In genomic region chr12:108571604-108572165, GRCh38 we compare ENCODE assay signal across 23 cellular contexts. TPM values are rescaled to one million over a fixed set of nuclear protein-coding genes. Genes with fewer than 3 reads are reported as not detected.
DNase-seq lines count a peak whose midpoint lies in the region; ATAC-seq and TF ChIP-seq lines count a peak whose summit lies in the region.
"Had no signal": no experiment of that assay in that cellular context is flagged by ENCODE, and none has a peak within 500 bp of the region (broad histone marks: within the 10 kb centered on the region; RNA-seq: fewer than 3 reads in every experiment).

No MANE protein-coding gene starts in this region.

- 84 to 89% methylated on average over 8 of the region's 8 CpGs for WGBS in lung, 2 donors
- WGBS in thyroid gland, 2 donors = 55 to 80% methylated on average over 8 of the region's 8 CpGs

- no peak for ATAC-seq in activated CD8-positive, alpha-beta memory T cell treated with anti-CD3 and anti-CD28 coated beads, Interleukin-2, amount 10 ng/mL, durations not matched to agents 7 days and 5 days
- no peak for ATAC-seq in lung (ENCODE audit: insufficient read depth, low FRiP score)
- no peak for ATAC-seq in GM21526 (IDR thresholded peaks at IDR 0.05; ENCODE audit: low FRiP score, unreplicated experiment)
- no peak for ATAC-seq in HG03175 (IDR thresholded peaks at IDR 0.05; ENCODE audit: unreplicated experiment)
- ATAC-seq: WTC11 had no signal

- TF ChIP-seq CTCF in Peyer's patch (IDR thresholded peaks at IDR 0.05) (no peak), lung (IDR thresholded peaks at IDR 0.05; ENCODE audit: control extremely low read depth, extremely low read depth) (no peak), thyroid gland (IDR thresholded peaks at IDR 0.05) (no peak)

- H3K36me3 ChIP-seq in Peyer's patch (peaks cover 0 to 32% (median 0%) of the 10 kb centered on the region in 3 donors), lung (ENCODE audit: control insufficient read depth in 2 of 2, insufficient read depth in 2 of 2, low read length in 2 of 2) (peaks cover 21 to 26% of the 10 kb centered on the region in 2 donors), thyroid gland (peaks cover 24 to 32% of the 10 kb centered on the region in 2 donors)

- peaks cover 82% of the 10 kb centered on the region for H3K4me1 Mint-ChIP-seq in activated CD8-positive, alpha-beta memory T cell treated with anti-CD3 and anti-CD28 coated beads, Interleukin-2, amount 10 ng/mL, durations not matched to agents 7 days and 5 days
- H3K4me1 Mint-ChIP-seq: WTC11 had no signal

- peaks cover 3% of the 10 kb centered on the region for H3K27me3 Mint-ChIP-seq in activated CD8-positive, alpha-beta memory T cell treated with anti-CD3 and anti-CD28 coated beads, Interleukin-2, amount 10 ng/mL, durations not matched to agents 7 days and 5 days

- CTCF ChIA-PET in activated CD8-positive, alpha-beta memory T cell treated with anti-CD3 and anti-CD28 coated beads, Interleukin-2, amount 10 ng/mL, durations not matched to agents 7 days and 5 days (lab: Charles Lee) = interaction anchor here (0.6 to 16.9 kb wide), 7 partner anchors 9 to 379 kb away, joined by 3 to 382 read pairs (median 3); partner anchors contain the start of genes ISCU and SELPLG

- H3K36me3 Mint-ChIP-seq in activated CD8-positive, alpha-beta memory T cell treated with anti-CD3 and anti-CD28 coated beads, Interleukin-2, amount 10 ng/mL, durations not matched to agents 7 days and 5 days = peaks cover 26% of the 10 kb centered on the region

- H3K27me3 ChIP-seq in Peyer's patch (no peaks in the 10 kb centered on the region), lung (ENCODE audit: control insufficient read depth, insufficient read depth) (no peaks in the 10 kb centered on the region), thyroid gland (no peaks in the 10 kb centered on the region)
- H3K27me3 ChIP-seq: suprapubic skin had no signal

- H3K4me3 Mint-ChIP-seq in activated CD8-positive, alpha-beta memory T cell treated with anti-CD3 and anti-CD28 coated beads, Interleukin-2, amount 10 ng/mL, durations not matched to agents 7 days and 5 days = no peak overlapping the region
- H3K4me3 Mint-ChIP-seq: CD14-positive monocyte, nephron, WTC11 had no signal

- H3K4me3 ChIP-seq in Peyer's patch (no peak overlapping the region), lung (no peak overlapping the region), thyroid gland (replicated peaks in 1 of 3) (no peak overlapping the region)
- H3K4me3 ChIP-seq: A549, skin epidermis, suprapubic skin had no signal

- H3K4me1 ChIP-seq in Peyer's patch = peaks cover 0 to 10% (median 3%) of the 10 kb centered on the region in 4 donors
- H3K4me1 ChIP-seq in lung (ENCODE audit: control insufficient read depth in 2 of 2, insufficient read depth in 2 of 2, low read length in 2 of 2) = no peaks in the 10 kb centered on the region
- peaks cover 0 to 25% of the 10 kb centered on the region in 2 donors for H3K4me1 ChIP-seq in thyroid gland
- H3K4me1 ChIP-seq: A549 had no signal

- intact Hi-C loops in thyroid gland (cut with DNase I) = no loop called here

- H3K9me3 ChIP-seq in Peyer's patch (no peaks in the 10 kb centered on the region), lung (ENCODE audit: control insufficient read depth in 2 of 2, insufficient read depth in 1 of 2, low read length in 1 of 2) (no peaks in the 10 kb centered on the region), thyroid gland (no peaks in the 10 kb centered on the region)
- H3K9me3 ChIP-seq: A549, suprapubic skin had no signal

- H3K9me3 Mint-ChIP-seq in activated CD8-positive, alpha-beta memory T cell treated with anti-CD3 and anti-CD28 coated beads, Interleukin-2, amount 10 ng/mL, durations not matched to agents 7 days and 5 days (ENCODE audit: low read depth) = no peaks in the 10 kb centered on the region
- H3K9me3 Mint-ChIP-seq: CD14-positive monocyte, nephron, WTC11 had no signal

- H3K27ac ChIP-seq in Peyer's patch (peak overlapping the region in 1 of 4 donors; percentile 70), lung (ENCODE audit: low read depth in 1 of 2, low read length in 1 of 2) (no peak overlapping the region), thyroid gland (no peak overlapping the region)
- H3K27ac ChIP-seq: A549, skin epidermis, suprapubic skin had no signal

- peak; percentile 40 for DNase-seq in activated CD8-positive, alpha-beta memory T cell treated with anti-CD3 and anti-CD28 coated beads, Interleukin-2, amount 50 U/mL, for 48 hours
- DNase-seq in activated CD8-positive, alpha-beta memory T cell treated with anti-CD3 and anti-CD28 coated beads, Interleukin-2, amount 10 ng/mL, durations not matched to agents 7 days and 5 days = no peak
- peak in 2 of 3 donors; percentile 11 to 22 for DNase-seq in Peyer's patch
- DNase-seq in lung (ENCODE audit: low spot score) = peak; percentile 3
- peak; percentile 32 to 52 for DNase-seq in thyroid gland
- DNase-seq in T-helper 1 cell = no peak
- DNase-seq: activated gamma-delta T cell; cerebellar nuclear complex; DMS79; NCI-H1092 treated with DMSO at 0.1 percent for 48 hours; NCI-H524; Right ventricle myocardium superior; stimulated activated CD4-positive, alpha-beta T cell treated with anti-CD3 and anti-CD28 coated beads, Interleukin-4, amount 100 ng/mL, for 24 hours had no signal

- H3K27ac Mint-ChIP-seq in activated CD8-positive, alpha-beta memory T cell treated with anti-CD3 and anti-CD28 coated beads, Interleukin-2, amount 10 ng/mL, durations not matched to agents 7 days and 5 days = no peak overlapping the region
- H3K27ac Mint-ChIP-seq: progenitor cell of endocrine pancreas, WTC11 had no signal

- TF ChIP-seq POLR2A in Peyer's patch (IDR thresholded peaks at IDR 0.05) (no peak), thyroid gland (IDR thresholded peaks at IDR 0.05) (no peak)

RNA-seq across cellular contexts. Expression of gene ISCU, which starts 9.3 kb away (rescaled TPM):
- total RNA-seq in activated CD8-positive, alpha-beta memory T cell treated with anti-CD3 and anti-CD28 coated beads, Interleukin-2, amount 10 ng/mL, durations not matched to agents 7 days and 5 days = 10 to 100 TPM; 64.2 to 86.9 TPM
- total RNA-seq in Peyer's patch (100 to 1,000 TPM; 121 to 146 (median 138) TPM), lung (10 to 100 TPM; 86.2 to 93.0 TPM), thyroid gland (100 to 1,000 TPM; 229 to 512 (median 248) TPM)
- polyA plus RNA-seq in lung = 100 to 1,000 TPM in 1 of 2 donors, 10 to 100 TPM in 1; 95.5 to 132 TPM

RNA-seq across cellular contexts. Expression of gene SART3, which starts 10.7 kb away (rescaled TPM):
- total RNA-seq in activated CD8-positive, alpha-beta memory T cell treated with anti-CD3 and anti-CD28 coated beads, Interleukin-2, amount 10 ng/mL, durations not matched to agents 7 days and 5 days = 10 to 100 TPM; 81.2 to 99.7 TPM
- total RNA-seq in Peyer's patch = 100 to 1,000 TPM in 1 of 4 donors, 10 to 100 TPM in 3; 67.8 to 205 (median 77.7) TPM
- 100 to 1,000 TPM in 1 of 2 donors, 10 to 100 TPM in 1; 46.5 to 107 TPM for total RNA-seq in lung
- polyA plus RNA-seq in lung = 10 to 100 TPM; 12.2 to 23.3 TPM
- total RNA-seq in thyroid gland = 100 to 1,000 TPM in 1 of 4 donors, 10 to 100 TPM in 3; 64.2 to 117 (median 80.0) TPM

RNA-seq across cellular contexts. Expression of gene TMEM119, which starts 26.2 kb away (rescaled TPM):
- total RNA-seq in activated CD8-positive, alpha-beta memory T cell treated with anti-CD3 and anti-CD28 coated beads, Interleukin-2, amount 10 ng/mL, durations not matched to agents 7 days and 5 days = under 1 TPM; 0.16 to 0.20 TPM
- total RNA-seq in Peyer's patch (10 to 100 TPM in 1 of 4 donors, 1 to 10 TPM in 3; 1.8 to 17.3 (median 3.4) TPM), lung (10 to 100 TPM; 22.5 to 31.9 TPM), thyroid gland (10 to 100 TPM in 3 of 4 donors, 1 to 10 TPM in 1; 6.9 to 21.6 (median 15.3) TPM)
- 10 to 100 TPM; 14.4 to 23.2 TPM for polyA plus RNA-seq in lung
- total RNA-seq: progenitor cell of endocrine pancreas had no signal
- polyA plus RNA-seq: A549, keratinocyte had no signal

RNA-seq across cellular contexts. Expression of gene FICD, which starts 56.6 kb away (rescaled TPM):
- 1 to 10 TPM; 5.8 to 6.1 TPM for total RNA-seq in activated CD8-positive, alpha-beta memory T cell treated with anti-CD3 and anti-CD28 coated beads, Interleukin-2, amount 10 ng/mL, durations not matched to agents 7 days and 5 days
- total RNA-seq in Peyer's patch = 10 to 100 TPM in 2 of 4 donors, 1 to 10 TPM in 2; 4.1 to 11.6 (median 8.6) TPM
- total RNA-seq in lung = 10 to 100 TPM in 1 of 2 donors, 1 to 10 TPM in 1; 4.8 to 17.1 TPM
- polyA plus RNA-seq in lung = 1 to 10 TPM; 3.5 to 9.3 TPM
- total RNA-seq in thyroid gland = 10 to 100 TPM in 3 of 4 donors, 1 to 10 TPM in 1; 7.0 to 16.7 (median 10.5) TPM

Comparison
In these comparisons a context has a peak if more than half of its experiments do, and no peak if none do; other contexts are left out.
1. DNase-seq: peak in activated CD8-positive, alpha-beta memory T cell treated with anti-CD3 and anti-CD28 coated beads, Interleukin-2, amount 50 U/mL, for 48 hours (single experiment), Peyer's patch (2 of 3), lung (single experiment) and thyroid gland (2 of 2); none in activated CD8-positive, alpha-beta memory T cell treated with anti-CD3 and anti-CD28 coated beads, Interleukin-2, amount 10 ng/mL, durations not matched to agents 7 days and 5 days (single experiment) and T-helper 1 cell (0 of 5).